ENCODE assay signal across 1 cellular context in genomic region chr12:110281549-110282342, GRCh38.
A peak's percentile ranks its signal among the peaks of the same experiment; 100 is the strongest.
TF ChIP-seq lines count a peak whose summit lies in the region.

No MANE protein-coding gene starts in this region.

TF ChIP-seq in HepG2, 621 proteins besides CTCF, POLR2A, EP300 and RAD21 (continued from another document and continues in another):
- 0 out of 2 replicates have a peak, but pooled peaks have one; percentile 72 for TF ChIP-seq CERS6 (CRISPR knock-in tag; IDR thresholded peaks at IDR 0.05)
- TF ChIP-seq GPBP1L1 (CRISPR knock-in tag; IDR thresholded peaks at IDR 0.05) = no peak
- TF ChIP-seq SOX5 (CRISPR knock-in tag; IDR thresholded peaks at IDR 0.05; ENCODE audit: borderline replicate concordance) = no peak
- TF ChIP-seq ZBTB10 (CRISPR knock-in tag; IDR thresholded peaks at IDR 0.05; ENCODE audit: borderline replicate concordance) = no peak
- no peak for TF ChIP-seq ZNF614 (CRISPR knock-in tag; IDR thresholded peaks at IDR 0.05; ENCODE audit: borderline replicate concordance)
- no peak for TF ChIP-seq ZNF207 (IDR thresholded peaks at IDR 0.05; ENCODE audit: borderline replicate concordance)
- peak; percentile 89 for TF ChIP-seq ZNF563 (CRISPR knock-in tag; IDR thresholded peaks at IDR 0.05)
- peak in 1 of 2 experiments; percentile 63; a peak in 3 of 4 replicates for TF ChIP-seq MAFK (conservative IDR thresholded peaks at IDR 0.05 in 1 of 2, IDR thresholded peaks at IDR 0.05 in 1 of 2; ENCODE audit: low read length in 2 of 2)
- TF ChIP-seq ZNF549 (CRISPR knock-in tag; IDR thresholded peaks at IDR 0.05) = no peak; the same call in 1 of the 2 replicates
- no peak for TF ChIP-seq ZNF570 (CRISPR knock-in tag; IDR thresholded peaks at IDR 0.05; ENCODE audit: borderline replicate concordance)
- TF ChIP-seq CEBPZ (IDR thresholded peaks at IDR 0.05; ENCODE audit: low read length) = no peak
- no peak for TF ChIP-seq GPN1 (CRISPR knock-in tag; IDR thresholded peaks at IDR 0.05; ENCODE audit: borderline replicate concordance)
- no peak for TF ChIP-seq ZSCAN5A (CRISPR knock-in tag; IDR thresholded peaks at IDR 0.05; ENCODE audit: borderline replicate concordance)
- TF ChIP-seq ZNF746 (CRISPR knock-in tag; IDR thresholded peaks at IDR 0.05) = no peak; the same call in 1 of the 2 replicates
- no peak for TF ChIP-seq DNMT3B (CRISPR knock-in tag; conservative IDR thresholded peaks at IDR 0.05)
- TF ChIP-seq BCL3 (CRISPR knock-in tag; IDR thresholded peaks at IDR 0.05) = peak; percentile 84; the same call in 1 of the 2 replicates
- TF ChIP-seq ZNF124 (CRISPR knock-in tag; IDR thresholded peaks at IDR 0.05) = no peak
- TF ChIP-seq KDM4B (CRISPR knock-in tag; IDR thresholded peaks at IDR 0.05) = no peak
- no peak for TF ChIP-seq KDM3A (CRISPR knock-in tag; IDR thresholded peaks at IDR 0.05; ENCODE audit: low read depth)
- TF ChIP-seq MIER2 (CRISPR knock-in tag; IDR thresholded peaks at IDR 0.05) = no peak
- TF ChIP-seq MLLT10 (CRISPR knock-in tag; IDR thresholded peaks at IDR 0.05) = no peak
- TF ChIP-seq ZNF275 (CRISPR knock-in tag; IDR thresholded peaks at IDR 0.05; ENCODE audit: borderline replicate concordance) = no peak; the same call in 1 of the 2 replicates
- no peak for TF ChIP-seq E2F1 (CRISPR knock-in tag; IDR thresholded peaks at IDR 0.05)
- TF ChIP-seq AKAP8 (CRISPR knock-in tag; IDR thresholded peaks at IDR 0.05) = 0 out of 2 replicates have a peak, but pooled peaks have one; percentile 48
- TF ChIP-seq TEAD3 (CRISPR knock-in tag; optimal IDR thresholded peaks at IDR 0.05; ENCODE audit: borderline replicate concordance) = peak; percentile 6
- TF ChIP-seq MED1 (CRISPR knock-in tag; IDR thresholded peaks at IDR 0.05) = peak; percentile 56
- peak; percentile 70; the same call in 1 of the 2 replicates for TF ChIP-seq EEA1 (CRISPR knock-in tag; IDR thresholded peaks at IDR 0.05; ENCODE audit: borderline replicate concordance)
- no peak for TF ChIP-seq ZNF660 (CRISPR knock-in tag; IDR thresholded peaks at IDR 0.05; ENCODE audit: borderline replicate concordance, low read depth)
- no peak for TF ChIP-seq ZNF432 (CRISPR knock-in tag; IDR thresholded peaks at IDR 0.05; ENCODE audit: borderline replicate concordance)
- peak; percentile 44; the same call in 1 of the 2 replicates for TF ChIP-seq MXD4 (CRISPR knock-in tag; IDR thresholded peaks at IDR 0.05)
- peak; percentile 60; the same call in 1 of the 2 replicates for TF ChIP-seq NFKB2 (CRISPR knock-in tag; IDR thresholded peaks at IDR 0.05; ENCODE audit: borderline replicate concordance)
- no peak for TF ChIP-seq KLF15 (CRISPR knock-in tag; IDR thresholded peaks at IDR 0.05; ENCODE audit: borderline replicate concordance)
- TF ChIP-seq ZNF776 (CRISPR knock-in tag; IDR thresholded peaks at IDR 0.05) = peak; percentile 64
- no peak for TF ChIP-seq ZNF34 (CRISPR knock-in tag; IDR thresholded peaks at IDR 0.05; ENCODE audit: borderline replicate concordance)
- TF ChIP-seq ZNF44 (CRISPR knock-in tag; IDR thresholded peaks at IDR 0.05) = no peak
- TF ChIP-seq ISX (CRISPR knock-in tag; conservative IDR thresholded peaks at IDR 0.05) = no peak
- 0 out of 4 replicates have a peak, but pooled peaks of 1 of the 2 experiments have one; percentile 19 for TF ChIP-seq ATF4 (CRISPR knock-in tag; IDR thresholded peaks at IDR 0.05)
- TF ChIP-seq ZMYM2 (CRISPR knock-in tag; IDR thresholded peaks at IDR 0.05) = no peak
- TF ChIP-seq ZNF550 (CRISPR knock-in tag; IDR thresholded peaks at IDR 0.05; ENCODE audit: borderline replicate concordance) = no peak
- no peak for TF ChIP-seq BATF2 (CRISPR knock-in tag; IDR thresholded peaks at IDR 0.05)
- no peak for TF ChIP-seq ZBTB37 (CRISPR knock-in tag; IDR thresholded peaks at IDR 0.05)
- TF ChIP-seq RORA (CRISPR knock-in tag; IDR thresholded peaks at IDR 0.05) = no peak
- no peak for TF ChIP-seq ZNF354B (CRISPR knock-in tag; IDR thresholded peaks at IDR 0.05)
- TF ChIP-seq FLYWCH1 (CRISPR knock-in tag; IDR thresholded peaks at IDR 0.05) = no peak; the same call in 1 of the 2 replicates
- TF ChIP-seq XBP1 (CRISPR knock-in tag; IDR thresholded peaks at IDR 0.05) = no peak
- 0 out of 2 replicates have a peak, but pooled peaks have one; percentile 27 for TF ChIP-seq MAF1 (CRISPR knock-in tag; IDR thresholded peaks at IDR 0.05; ENCODE audit: borderline replicate concordance)
- no peak for TF ChIP-seq MLX (CRISPR knock-in tag; IDR thresholded peaks at IDR 0.05)
- TF ChIP-seq ZNF598 (CRISPR knock-in tag; IDR thresholded peaks at IDR 0.05; ENCODE audit: borderline replicate concordance) = peak; percentile 70; the same call in 1 of the 2 replicates
- 0 out of 2 replicates have a peak, but pooled peaks have one; percentile 44 for TF ChIP-seq ZNF83 (CRISPR knock-in tag; IDR thresholded peaks at IDR 0.05; ENCODE audit: borderline replicate concordance)
